Comparison of ENCODE assay signal across 1 cellular context in the genomic region with DNA sequence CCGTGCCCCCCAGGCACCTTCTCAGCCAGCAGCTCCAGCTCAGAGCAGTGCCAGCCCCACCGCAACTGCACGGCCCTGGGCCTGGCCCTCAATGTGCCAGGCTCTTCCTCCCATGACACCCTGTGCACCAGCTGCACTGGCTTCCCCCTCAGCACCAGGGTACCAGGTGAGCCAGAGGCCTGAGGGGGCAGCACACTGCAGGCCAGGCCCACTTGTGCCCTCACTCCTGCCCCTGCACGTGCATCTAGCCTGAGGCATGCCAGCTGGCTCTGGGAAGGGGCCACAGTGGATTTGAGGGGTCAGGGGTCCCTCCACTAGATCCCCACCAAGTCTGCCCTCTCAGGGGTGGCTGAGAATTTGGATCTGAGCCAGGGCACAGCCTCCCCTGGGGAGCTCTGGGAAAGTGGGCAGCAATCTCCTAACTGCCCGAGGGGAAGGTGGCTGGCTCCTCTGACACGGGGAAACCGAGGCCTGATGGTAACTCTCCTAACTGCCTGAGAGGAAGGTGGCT.
A peak's percentile ranks its signal among the peaks of the same experiment; 100 is the strongest.
TF ChIP-seq lines count a peak whose summit lies in the region.

No MANE protein-coding gene starts in this region.

TF ChIP-seq in HepG2, 621 proteins besides CTCF, POLR2A, EP300 and RAD21 (continued from another document and continues in another):
- TF ChIP-seq LRRFIP1 (CRISPR knock-in tag; conservative IDR thresholded peaks at IDR 0.05) (no peak), ZNF446 (CRISPR knock-in tag; IDR thresholded peaks at IDR 0.05) (no peak), ZNF784 (CRISPR knock-in tag; IDR thresholded peaks at IDR 0.05; ENCODE audit: borderline replicate concordance) (0 out of 2 replicates have a peak, but pooled peaks have one; percentile 68), PAXIP1 (CRISPR knock-in tag; conservative IDR thresholded peaks at IDR 0.05) (no peak), ZSCAN9 (CRISPR knock-in tag; IDR thresholded peaks at IDR 0.05; ENCODE audit: borderline replicate concordance) (no peak), LCORL (IDR thresholded peaks at IDR 0.05) (no peak), LCORL (CRISPR knock-in tag; IDR thresholded peaks at IDR 0.05) (no peak), DBP (CRISPR knock-in tag; IDR thresholded peaks at IDR 0.05; ENCODE audit: not compliant biosample characterization) (no peak), ZBTB39 (CRISPR knock-in tag; IDR thresholded peaks at IDR 0.05) (no peak), SNAPC4 (CRISPR knock-in tag; IDR thresholded peaks at IDR 0.05) (no peak), ZNF12 (CRISPR knock-in tag; IDR thresholded peaks at IDR 0.05) (no peak), MXI1 (IDR thresholded peaks at IDR 0.05; ENCODE audit: borderline replicate concordance, low read depth, low read length) (no peak), BCL6 (CRISPR knock-in tag; IDR thresholded peaks at IDR 0.05) (no peak), FOXK2 (IDR thresholded peaks at IDR 0.05) (no peak), TBX2 (CRISPR knock-in tag; IDR thresholded peaks at IDR 0.05; ENCODE audit: borderline replicate concordance) (0 out of 2 replicates have a peak, but pooled peaks have one; percentile 3), GMEB1 (CRISPR knock-in tag; IDR thresholded peaks at IDR 0.05; ENCODE audit: borderline replicate concordance) (0 out of 2 replicates have a peak, but pooled peaks have one; percentile 18), MED13 (CRISPR knock-in tag; IDR thresholded peaks at IDR 0.05) (no peak), ZNF564 (CRISPR knock-in tag; IDR thresholded peaks at IDR 0.05) (no peak), CBX5 (CRISPR knock-in tag; IDR thresholded peaks at IDR 0.05; ENCODE audit: borderline replicate concordance) (no peak), ZMYM2 (CRISPR knock-in tag; IDR thresholded peaks at IDR 0.05) (no peak)
- TF ChIP-seq, protein P1, sequence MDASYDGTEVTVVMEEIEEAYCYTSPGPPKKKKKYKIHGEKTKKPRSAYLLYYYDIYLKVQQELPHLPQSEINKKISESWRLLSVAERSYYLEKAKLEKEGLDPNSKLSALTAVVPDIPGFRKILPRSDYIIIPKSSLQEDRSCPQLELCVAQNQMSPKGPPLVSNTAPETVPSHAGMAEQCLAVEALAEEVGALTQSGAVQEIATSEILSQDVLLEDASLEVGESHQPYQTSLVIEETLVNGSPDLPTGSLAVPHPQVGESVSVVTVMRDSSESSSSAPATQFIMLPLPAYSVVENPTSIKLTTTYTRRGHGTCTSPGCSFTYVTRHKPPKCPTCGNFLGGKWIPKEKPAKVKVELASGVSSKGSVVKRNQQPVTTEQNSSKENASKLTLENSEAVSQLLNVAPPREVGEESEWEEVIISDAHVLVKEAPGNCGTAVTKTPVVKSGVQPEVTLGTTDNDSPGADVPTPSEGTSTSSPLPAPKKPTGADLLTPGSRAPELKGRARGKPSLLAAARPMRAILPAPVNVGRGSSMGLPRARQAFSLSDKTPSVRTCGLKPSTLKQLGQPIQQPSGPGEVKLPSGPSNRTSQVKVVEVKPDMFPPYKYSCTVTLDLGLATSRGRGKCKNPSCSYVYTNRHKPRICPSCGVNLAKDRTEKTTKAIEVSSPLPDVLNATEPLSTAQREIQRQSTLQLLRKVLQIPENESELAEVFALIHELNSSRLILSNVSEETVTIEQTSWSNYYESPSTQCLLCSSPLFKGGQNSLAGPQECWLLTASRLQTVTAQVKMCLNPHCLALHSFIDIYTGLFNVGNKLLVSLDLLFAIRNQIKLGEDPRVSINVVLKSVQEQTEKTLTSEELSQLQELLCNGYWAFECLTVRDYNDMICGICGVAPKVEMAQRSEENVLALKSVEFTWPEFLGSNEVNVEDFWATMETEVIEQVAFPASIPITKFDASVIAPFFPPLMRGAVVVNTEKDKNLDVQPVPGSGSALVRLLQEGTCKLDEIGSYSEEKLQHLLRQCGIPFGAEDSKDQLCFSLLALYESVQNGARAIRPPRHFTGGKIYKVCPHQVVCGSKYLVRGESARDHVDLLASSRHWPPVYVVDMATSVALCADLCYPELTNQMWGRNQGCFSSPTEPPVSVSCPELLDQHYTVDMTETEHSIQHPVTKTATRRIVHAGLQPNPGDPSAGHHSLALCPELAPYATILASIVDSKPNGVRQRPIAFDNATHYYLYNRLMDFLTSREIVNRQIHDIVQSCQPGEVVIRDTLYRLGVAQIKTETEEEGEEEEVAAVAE (CRISPR knock-in tag; IDR thresholded peaks at IDR 0.05; ENCODE audit: borderline replicate concordance) = no peak
- TF ChIP-seq, protein P2, sequence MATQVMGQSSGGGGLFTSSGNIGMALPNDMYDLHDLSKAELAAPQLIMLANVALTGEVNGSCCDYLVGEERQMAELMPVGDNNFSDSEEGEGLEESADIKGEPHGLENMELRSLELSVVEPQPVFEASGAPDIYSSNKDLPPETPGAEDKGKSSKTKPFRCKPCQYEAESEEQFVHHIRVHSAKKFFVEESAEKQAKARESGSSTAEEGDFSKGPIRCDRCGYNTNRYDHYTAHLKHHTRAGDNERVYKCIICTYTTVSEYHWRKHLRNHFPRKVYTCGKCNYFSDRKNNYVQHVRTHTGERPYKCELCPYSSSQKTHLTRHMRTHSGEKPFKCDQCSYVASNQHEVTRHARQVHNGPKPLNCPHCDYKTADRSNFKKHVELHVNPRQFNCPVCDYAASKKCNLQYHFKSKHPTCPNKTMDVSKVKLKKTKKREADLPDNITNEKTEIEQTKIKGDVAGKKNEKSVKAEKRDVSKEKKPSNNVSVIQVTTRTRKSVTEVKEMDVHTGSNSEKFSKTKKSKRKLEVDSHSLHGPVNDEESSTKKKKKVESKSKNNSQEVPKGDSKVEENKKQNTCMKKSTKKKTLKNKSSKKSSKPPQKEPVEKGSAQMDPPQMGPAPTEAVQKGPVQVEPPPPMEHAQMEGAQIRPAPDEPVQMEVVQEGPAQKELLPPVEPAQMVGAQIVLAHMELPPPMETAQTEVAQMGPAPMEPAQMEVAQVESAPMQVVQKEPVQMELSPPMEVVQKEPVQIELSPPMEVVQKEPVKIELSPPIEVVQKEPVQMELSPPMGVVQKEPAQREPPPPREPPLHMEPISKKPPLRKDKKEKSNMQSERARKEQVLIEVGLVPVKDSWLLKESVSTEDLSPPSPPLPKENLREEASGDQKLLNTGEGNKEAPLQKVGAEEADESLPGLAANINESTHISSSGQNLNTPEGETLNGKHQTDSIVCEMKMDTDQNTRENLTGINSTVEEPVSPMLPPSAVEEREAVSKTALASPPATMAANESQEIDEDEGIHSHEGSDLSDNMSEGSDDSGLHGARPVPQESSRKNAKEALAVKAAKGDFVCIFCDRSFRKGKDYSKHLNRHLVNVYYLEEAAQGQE (IDR thresholded peaks at IDR 0.05; ENCODE audit: borderline replicate concordance in 1 of 2, low read depth in 1 of 2, low read length in 2 of 2) = no peak
